Comparison of ENCODE assay signal across 1 cellular context in genomic region chr21:31537872-31538576, GRCh38.
TF ChIP-seq lines count a peak whose summit lies in the region.

No MANE protein-coding gene starts in this region.

TF ChIP-seq in H1, 55 proteins besides CTCF, POLR2A, EP300 and RAD21:
- TF ChIP-seq RXRA (IDR thresholded peaks at IDR 0.05; ENCODE audit: insufficient read depth, low read depth, low read length) = no peak
- TF ChIP-seq HDAC6 (IDR thresholded peaks at IDR 0.05; ENCODE audit: low read depth, low read length) = no peak
TF ChIP-seq in H1: peak in this region for 0.
